Comparison of ENCODE assay signal across 8 cellular contexts in genomic region chr5:43514471-43514815, GRCh38. TPM values are rescaled to one million over a fixed set of nuclear protein-coding genes. Genes with fewer than 3 reads are reported as not detected.
DNase-seq lines count a peak whose midpoint lies in the region; ATAC-seq and TF ChIP-seq lines count a peak whose summit lies in the region.

No MANE protein-coding gene starts in this region.

- no peaks in the 10 kb centered on the region for H3K36me3 ChIP-seq in kidney epithelial cell (ENCODE audit: control insufficient read depth, insufficient read depth, low read length)

- in situ Hi-C loops in astrocyte of the cerebellum (cut with HindIII; ENCODE audit: low sequenced_read_pairs), result no loop called here

- ATAC-seq in HG02571 (IDR thresholded peaks at IDR 0.05; ENCODE audit: unreplicated experiment) (peak; percentile 23), left lobe of liver (no peak)
- peak; percentile 52 for ATAC-seq in stimulated activated naive CD8-positive, alpha-beta T cell treated with anti-CD3 and anti-CD28 coated beads, Interleukin-15, Interleukin-2, amounts not matched to agents 100 U/mL and 50 U/mL, for 24 hours

- DNase-seq in A172 (ENCODE audit: low spot score) (peak; percentile 47), GM03348 (ENCODE audit: low spot score) (peak; percentile 71), NCI-H146 (lab: John Stamatoyannopoulos, UW) (peak; percentile 47), astrocyte of the cerebellum (ENCODE audit: low read depth) (peak; percentile 76), kidney epithelial cell (ENCODE audit: low read depth) (peak; percentile 18), left lobe of liver (ENCODE audit: low spot score) (no peak)
- DNase-seq in stimulated activated naive CD8-positive, alpha-beta T cell treated with anti-CD3 and anti-CD28 coated beads, Interleukin-15, Interleukin-2, amounts not matched to agents 100 U/mL and 50 U/mL, for 24 hours, result peak; percentile 34

- no peaks in the 10 kb centered on the region for H3K27me3 ChIP-seq in kidney epithelial cell (ENCODE audit: control insufficient read depth, insufficient read depth, low read length)

- H3K4me3 ChIP-seq in astrocyte of the cerebellum (ENCODE audit: low read depth, low read length) (peak overlapping the region; percentile 63), kidney epithelial cell (ENCODE audit: low read depth, low read length) (peak overlapping the region; percentile 62)

- TF ChIP-seq CTCF in astrocyte of the cerebellum (IDR thresholded peaks at IDR 0.05; ENCODE audit: low read depth, low read length, missing control alignments) (no peak), kidney epithelial cell (IDR thresholded peaks at IDR 0.05; ENCODE audit: insufficient read depth, low read length, poor library complexity, severe bottlenecking) (no peak)

RNA-seq across cellular contexts. Expression of gene C5orf34, which starts 0.5 kb away (rescaled TPM):
- 13.0 and 18.8 TPM in 2 replicates for total RNA-seq in A172 (2014; rRNA removed; shearing (Covaris generic))
- 0.38 and 1.1 TPM in 2 replicates for total RNA-seq in kidney epithelial cell
- 0.70 TPM for total RNA-seq in left lobe of liver

RNA-seq across cellular contexts. Expression of gene TMEM267, which starts 30.8 kb away (rescaled TPM):
- total RNA-seq in A172 (2014; rRNA removed; shearing (Covaris generic)), result 19.1 and 21.7 TPM in 2 replicates
- total RNA-seq in kidney epithelial cell (17.9 and 25.4 TPM in 2 replicates), left lobe of liver (5.7 TPM)

RNA-seq across cellular contexts. Expression of gene PAIP1, which starts 42.4 kb away (rescaled TPM):
- total RNA-seq in A172 (2014; rRNA removed; shearing (Covaris generic)), result 207 and 210 TPM in 2 replicates
- 151 and 179 TPM in 2 replicates for total RNA-seq in kidney epithelial cell
- 32.8 TPM for total RNA-seq in left lobe of liver
